In the genomic region with DNA sequence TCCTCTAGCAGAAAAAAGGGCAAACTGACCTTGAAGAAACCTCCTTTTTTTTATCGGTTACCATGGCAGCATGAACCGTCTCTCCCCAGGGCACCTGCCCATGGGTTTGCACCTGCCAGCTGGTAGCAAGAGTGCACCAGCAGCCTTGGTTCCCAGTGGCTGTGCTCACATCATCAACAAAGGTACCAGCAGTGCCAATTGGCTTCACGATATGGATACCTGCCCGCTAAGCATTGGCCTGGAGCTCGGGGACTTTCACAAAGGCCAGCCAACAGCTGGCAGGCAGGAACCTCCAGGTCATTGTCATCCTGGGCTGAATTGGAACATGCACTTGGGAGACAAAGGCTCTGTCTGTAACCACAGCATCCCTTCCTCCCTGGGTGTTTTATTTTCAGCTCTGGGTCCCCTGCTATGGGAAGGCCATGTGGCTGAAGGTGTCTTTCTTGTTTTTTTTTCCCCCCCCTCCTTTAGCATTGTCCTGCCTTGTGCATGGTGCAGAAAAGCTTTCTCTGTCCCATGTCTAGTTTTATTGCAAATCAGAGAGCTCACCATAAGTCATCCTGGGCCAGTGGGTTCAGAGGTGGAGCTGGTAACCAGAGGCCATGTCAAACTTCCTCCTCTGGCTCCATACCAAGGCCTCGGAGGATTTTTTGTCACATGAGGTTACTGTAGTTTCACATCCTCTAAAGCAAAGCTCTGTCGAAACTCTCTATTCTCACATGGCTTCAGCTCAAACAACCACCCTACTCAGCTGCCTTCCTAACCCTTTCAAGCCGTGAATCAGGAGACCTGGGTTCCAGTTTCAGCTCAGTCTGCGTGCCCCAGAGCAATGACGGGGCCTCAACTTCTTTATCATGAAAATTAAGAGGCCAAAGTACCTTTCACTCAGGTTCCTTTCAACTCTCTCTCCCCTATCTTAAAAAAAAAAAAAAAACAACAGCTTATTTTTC, we compare ENCODE assay signal across 8 cellular contexts.
DNase-seq lines count a peak whose midpoint lies in the region; ATAC-seq and TF ChIP-seq lines count a peak whose summit lies in the region.

No MANE protein-coding gene starts in this region.

- peak; percentile 33 for DNase-seq in activated naive CD4-positive, alpha-beta T cell treated with Interleukin-2 at 50 U/mL for 16 hours
- DNase-seq in activated naive CD4-positive, alpha-beta T cell (lab: John Stamatoyannopoulos, UW) = no peak
- DNase-seq in NCI-H748 (lab: John Stamatoyannopoulos, UW; ENCODE audit: unreplicated experiment) (peak; percentile 89), immature natural killer cell (peak; percentile 10 to 68 (median 33)), WERI-Rb-1 (no peak)
- DNase-seq in activated naive CD4-positive, alpha-beta T cell treated with anti-CD3 and anti-CD28 coated beads, Interleukin-2, amount 50 U/mL, for 16 hours = peak; percentile 46
- DNase-seq in stimulated activated CD8-positive, alpha-beta memory T cell treated with anti-CD3 and anti-CD28 coated beads, Interleukin-4, amount 100 ng/mL, for 48 hours = peak; percentile 51

- H3K36me3 Mint-ChIP-seq in immature natural killer cell = peaks cover 0 to 3% (median 0%) of the 10 kb centered on the region in 3 donors

- peak; percentile 98 for ATAC-seq in HG03064 (IDR thresholded peaks at IDR 0.05; ENCODE audit: low read depth, unreplicated experiment)

- H3K27me3 ChIP-seq in WERI-Rb-1 (ENCODE audit: insufficient read depth, low read depth, severe bottlenecking) = no peaks in the 10 kb centered on the region

- H3K9me3 ChIP-seq in WERI-Rb-1 (ENCODE audit: severe bottlenecking) = no peaks in the 10 kb centered on the region

- no peaks in the 10 kb centered on the region for H3K36me3 ChIP-seq in WERI-Rb-1

- no peak for TF ChIP-seq CTCF in WERI-Rb-1 (IDR thresholded peaks at IDR 0.05; ENCODE audit: low read depth, low read length)

- no peak overlapping the region for H3K27ac ChIP-seq in WERI-Rb-1

- H3K9me3 Mint-ChIP-seq in immature natural killer cell = peaks cover 0 to 5% (median 0%) of the 10 kb centered on the region in 6 donors

- H3K27me3 Mint-ChIP-seq in immature natural killer cell (ENCODE audit: low read depth in 3 of 3) = peaks cover 2 to 7% (median 3%) of the 10 kb centered on the region in 3 donors

- peak overlapping the region; percentile 64 to 95 (median 80) for H3K27ac Mint-ChIP-seq in immature natural killer cell

- H3K4me3 Mint-ChIP-seq in immature natural killer cell = peak overlapping the region; percentile 34 to 49 (median 44)

- H3K4me3 ChIP-seq in WERI-Rb-1 (ENCODE audit: low read depth, low read length) = no peak overlapping the region

- peaks cover 39 to 41% of the 10 kb centered on the region in 2 donors for H3K4me1 Mint-ChIP-seq in immature natural killer cell

Comparison
In these comparisons a context has a peak if more than half of its experiments do, and no peak if none do; other contexts are left out.
1. DNase-seq: peak in activated naive CD4-positive, alpha-beta T cell treated with Interleukin-2 at 50 U/mL for 16 hours (single experiment), NCI-H748 (single experiment), activated naive CD4-positive, alpha-beta T cell treated with anti-CD3 and anti-CD28 coated beads, Interleukin-2, amount 50 U/mL, for 16 hours (single experiment), immature natural killer cell (3 of 3) and stimulated activated CD8-positive, alpha-beta memory T cell treated with anti-CD3 and anti-CD28 coated beads, Interleukin-4, amount 100 ng/mL, for 48 hours (single experiment); none in activated naive CD4-positive, alpha-beta T cell (0 of 4) and WERI-Rb-1 (single experiment).